In the genomic region with DNA sequence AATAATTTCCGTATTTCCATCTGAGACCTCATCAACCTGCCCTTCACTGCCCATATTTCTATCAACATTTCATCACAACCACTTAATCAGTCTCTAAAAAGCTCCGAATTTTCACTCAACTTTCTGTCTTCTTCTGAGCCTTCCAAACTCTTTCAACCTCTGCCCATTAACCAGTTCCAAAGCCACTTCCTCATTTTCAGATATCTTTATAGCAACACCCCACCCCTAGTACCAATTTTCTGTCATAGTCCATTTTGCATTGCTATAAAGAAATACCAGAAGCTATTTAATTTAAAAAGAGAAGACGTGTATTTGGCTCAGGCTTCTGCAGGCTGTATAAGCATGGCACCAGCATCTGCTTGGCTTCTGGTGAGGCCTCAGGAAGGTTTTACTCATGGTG, we compare ENCODE assay signal across 27 cellular contexts.
"Had no signal": no experiment of that assay in that cellular context is flagged by ENCODE, and none has a peak within 500 bp of the region (broad histone marks: within the 10 kb centered on the region; RNA-seq: fewer than 3 reads in every experiment).

No MANE protein-coding gene starts in this region.

- H3K27ac ChIP-seq: coronary artery, dorsolateral prefrontal cortex, epithelial cell of prostate, foreskin keratinocyte, gastroesophageal sphincter, heart left ventricle, hepatocyte, left lung, lower lobe of right lung had no signal

- FAIRE-seq: colon, endometrium, frontal cortex, islet of Langerhans, keratinocyte had no signal

- H3K79me2 ChIP-seq: hepatocyte had no signal

- H3K4me1 ChIP-seq: foreskin keratinocyte, gastroesophageal sphincter, heart left ventricle, left lung, lower lobe of right lung had no signal

- ATAC-seq: effector memory CD8-positive, alpha-beta T cell; esophagus mucosa; foreskin keratinocyte; gastroesophageal sphincter; heart left ventricle; left cardiac atrium; left lung; left ventricle myocardium superior; lower lobe of right lung; naive thymus-derived CD4-positive, alpha-beta T cell; natural killer cell had no signal

- H3K36me3 ChIP-seq: gastroesophageal sphincter, heart left ventricle, left lung, lower lobe of right lung had no signal

- DNase-seq: dermis blood vessel endothelial cell; dorsolateral prefrontal cortex; effector CD8-positive, alpha-beta T cell; effector memory CD8-positive, alpha-beta T cell; endodermal cell; erythroblast; foreskin keratinocyte; heart left ventricle; hypothalamus; left cardiac atrium; left lung; left ventricle myocardium superior; lower lobe of right lung; mesendoderm; midbrain; naive thymus-derived CD4-positive, alpha-beta T cell; natural killer cell had no signal

- H3K4me2 ChIP-seq: hepatocyte had no signal

- H3K27me3 ChIP-seq: dorsolateral prefrontal cortex, foreskin keratinocyte, gastroesophageal sphincter, hepatocyte, left lung had no signal

- H2AFZ ChIP-seq: hepatocyte had no signal

- H3K4me3 ChIP-seq: coronary artery, dorsolateral prefrontal cortex, gastroesophageal sphincter, heart left ventricle, hepatocyte, left lung, lower lobe of right lung had no signal

- H3K9me3 ChIP-seq: gastroesophageal sphincter, left lung, lower lobe of right lung had no signal
